8 cellular contexts compared by ENCODE assay signal in genomic region chr19:37654118-37654517, GRCh38.
DNase-seq lines count a peak whose midpoint lies in the region; ATAC-seq and TF ChIP-seq lines count a peak whose summit lies in the region.

No MANE protein-coding gene starts in this region.

- DNase-seq in NCI-H146 treated with DMSO at 0.1 percent for 48 hours (lab: John Stamatoyannopoulos, UW; ENCODE audit: unreplicated experiment) (peak; percentile 46), NCI-H146 (lab: John Stamatoyannopoulos, UW) (no peak), glomerular visceral epithelial cell (ENCODE audit: extremely low spot score) (peak; percentile 3), GM10266 (ENCODE audit: extremely low spot score) (no peak)

- H3K9ac ChIP-seq in SU-DHL-6 (ENCODE audit: low read length): peak overlapping the region; percentile 67

- H3K9me2 ChIP-seq in SU-DHL-6 (replicated peaks; ENCODE audit: insufficient read depth, low read length): no peaks in the 10 kb centered on the region

- peaks cover 21% of the 10 kb centered on the region for H3K4me1 Mint-ChIP-seq in stimulated activated memory B cell treated with anti-CD40 and anti-IgM and Interleukin-4, amounts not matched to agents 10 μg/mL and 1 μg/mL and 100 μg/mL, for 72 hours

- peak overlapping the region; percentile 91 for H3K4me3 Mint-ChIP-seq in stimulated activated memory B cell treated with anti-CD40 and anti-IgM and Interleukin-4, amounts not matched to agents 10 μg/mL and 1 μg/mL and 100 μg/mL, for 72 hours

- no peaks in the 10 kb centered on the region for H3K27me3 ChIP-seq in SU-DHL-6 (ENCODE audit: low read length)

- peak overlapping the region; percentile 95 for H3K27ac Mint-ChIP-seq in stimulated activated memory B cell treated with anti-CD40 and anti-IgM and Interleukin-4, amounts not matched to agents 10 μg/mL and 1 μg/mL and 100 μg/mL, for 72 hours

- H3K9me3 Mint-ChIP-seq in stimulated activated memory B cell treated with anti-CD40 and anti-IgM and Interleukin-4, amounts not matched to agents 10 μg/mL and 1 μg/mL and 100 μg/mL, for 72 hours: peaks cover 3% of the 10 kb centered on the region

- no peaks in the 10 kb centered on the region for H3K9me3 ChIP-seq in SU-DHL-6 (ENCODE audit: insufficient read depth, low read length)

- 0 out of 2 replicates have a peak overlapping the region, but pooled peaks have one; percentile 13 for H3K27ac ChIP-seq in SU-DHL-6 (ENCODE audit: low read depth, low read length)

- no peaks in the 10 kb centered on the region for H4K20me1 ChIP-seq in SU-DHL-6 (ENCODE audit: low read depth, low read length)

- peak overlapping the region; percentile 63 for H3K4me3 ChIP-seq in SU-DHL-6 (ENCODE audit: insufficient read depth, low read length, poor library complexity, severe bottlenecking)

- peak overlapping the region; percentile 91 for H3K4me2 ChIP-seq in SU-DHL-6 (ENCODE audit: low read depth, low read length, poor library complexity, severe bottlenecking)

- H3K36me3 ChIP-seq in SU-DHL-6 (ENCODE audit: low read length): peaks cover 6% of the 10 kb centered on the region; the same call in 1 of the 2 replicates

- H3K27me3 Mint-ChIP-seq in stimulated activated memory B cell treated with anti-CD40 and anti-IgM and Interleukin-4, amounts not matched to agents 10 μg/mL and 1 μg/mL and 100 μg/mL, for 72 hours: no peaks in the 10 kb centered on the region

- peak overlapping the region; percentile 98 for H2AFZ ChIP-seq in SU-DHL-6 (ENCODE audit: low read depth, low read length, severe bottlenecking)

- peaks cover 15% of the 10 kb centered on the region; the same call in 1 of the 2 replicates for H3F3A ChIP-seq in SU-DHL-6 (ENCODE audit: insufficient read depth)

- peaks cover 44% of the 10 kb centered on the region for H3K79me2 ChIP-seq in SU-DHL-6 (ENCODE audit: insufficient read depth, low read length)

- no peak for ATAC-seq in stimulated activated memory B cell treated with anti-CD40 and anti-IgM and Interleukin-4, amounts not matched to agents 10 μg/mL and 1 μg/mL and 100 μg/mL, for 72 hours
- no peak for ATAC-seq in GM21576 (IDR thresholded peaks at IDR 0.05; ENCODE audit: unreplicated experiment)
- ATAC-seq in GM19035 (IDR thresholded peaks at IDR 0.05; ENCODE audit: unreplicated experiment): no peak

- peaks cover 21% of the 10 kb centered on the region for H3K36me3 Mint-ChIP-seq in stimulated activated memory B cell treated with anti-CD40 and anti-IgM and Interleukin-4, amounts not matched to agents 10 μg/mL and 1 μg/mL and 100 μg/mL, for 72 hours

- TF ChIP-seq CTCF in SU-DHL-6 (IDR thresholded peaks at IDR 0.05; ENCODE audit: insufficient read depth, low read length, poor library complexity, severe bottlenecking) (no peak), GM10266 (IDR thresholded peaks at IDR 0.05; ENCODE audit: control insufficient read depth, insufficient read depth, low read depth, missing control alignments) (no peak)

Comparison
In these comparisons a context has a peak if more than half of its experiments do, and no peak if none do; other contexts are left out.
1. DNase-seq: peak in NCI-H146 treated with DMSO at 0.1 percent for 48 hours (single experiment) and glomerular visceral epithelial cell (single experiment); none in NCI-H146 (single experiment) and GM10266 (single experiment).